In the genomic region with DNA sequence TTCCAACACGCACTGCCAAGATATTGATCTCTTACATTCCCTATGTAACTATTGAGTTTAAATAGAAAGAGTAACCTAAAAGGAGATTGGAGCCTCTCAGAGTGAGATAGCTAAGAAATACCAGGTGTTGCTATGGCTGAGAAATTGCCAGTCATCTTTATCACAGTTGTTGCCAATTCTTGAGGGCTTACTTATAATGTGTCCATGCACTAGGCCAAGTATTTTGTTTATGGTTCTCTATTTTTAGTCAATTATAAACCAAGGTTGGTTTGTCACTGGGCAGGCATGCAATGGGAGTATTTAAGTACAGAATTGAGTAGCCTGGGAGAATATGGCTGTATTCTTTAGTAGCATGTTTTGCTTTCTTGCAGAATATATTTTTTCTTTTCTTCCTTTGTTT, we compare ENCODE assay signal across 11 cellular contexts.
"Had no signal": no experiment of that assay in that cellular context is flagged by ENCODE, and none has a peak within 500 bp of the region (broad histone marks: within the 10 kb centered on the region; RNA-seq: fewer than 3 reads in every experiment).

No MANE protein-coding gene starts in this region.

- H3K36me3 ChIP-seq: thyroid gland had no signal

- H3K4me3 ChIP-seq: smooth muscle cell, thyroid gland had no signal

- H3K27me3 ChIP-seq: thyroid gland had no signal

- H3K9me3 ChIP-seq: thyroid gland had no signal

- H3K4me1 ChIP-seq: thyroid gland had no signal

- ATAC-seq: activated T-helper 17 cell treated with anti-CD3 and anti-CD28 coated beads, Interleukin-2, amount 50 U/mL, for 72 hours; WTC11 had no signal

- H3K27ac ChIP-seq: thyroid gland had no signal

- DNase-seq: activated CD4-positive, alpha-beta T cell treated with anti-CD3 and anti-CD28 coated beads, Interleukin-2, amount 10 ng/mL, durations not matched to agents 7 days and 5 days; activated naive CD4-positive, alpha-beta T cell treated with anti-CD3 and anti-CD28 coated beads for 36 hours; activated T-cell treated with anti-CD3 and anti-CD28 coated beads for 4 hours; dermis blood vessel endothelial cell; endodermal cell; hippocampal formation; retina; thyroid gland had no signal
